23 cellular contexts compared by ENCODE assay signal in the genomic region with DNA sequence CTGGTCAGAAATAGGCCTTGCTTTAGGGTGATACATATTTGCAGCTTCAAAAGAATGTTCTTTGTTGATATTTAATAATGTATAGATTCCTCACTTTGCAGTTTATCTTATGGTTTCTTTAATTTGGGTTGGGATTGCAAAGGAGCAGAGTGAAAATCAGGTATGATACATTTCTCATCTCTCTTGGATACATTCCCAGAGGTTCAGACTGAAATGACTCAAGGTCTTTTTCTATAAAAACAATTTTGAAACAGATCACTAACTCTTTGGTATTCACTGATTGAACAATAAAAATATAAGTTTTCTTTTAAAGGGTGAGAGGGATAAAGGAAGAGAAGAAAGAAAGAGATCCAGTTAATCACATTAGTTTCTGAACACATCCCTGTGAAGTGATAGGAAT.
"Had no signal": no experiment of that assay in that cellular context is flagged by ENCODE, and none has a peak within 500 bp of the region (broad histone marks: within the 10 kb centered on the region; RNA-seq: fewer than 3 reads in every experiment).

No MANE protein-coding gene starts in this region.

- H3K36me3 ChIP-seq: esophagus muscularis mucosa, gastrocnemius medialis, lower lobe of right lung, prostate gland, right atrium auricular region had no signal

- H3K4me3 ChIP-seq: esophagus muscularis mucosa, gastrocnemius medialis, lower lobe of right lung, prostate gland, right atrium auricular region, testis had no signal

- H3K27me3 ChIP-seq: esophagus muscularis mucosa, gastrocnemius medialis, right atrium auricular region, testis had no signal

- H3K36me3 Mint-ChIP-seq: activated naive CD4-positive, alpha-beta T cell treated with anti-CD3 and anti-CD28 coated beads, Interleukin-2, amount 50 U/mL, for 24 hours; brain; natural killer cell treated with Interleukin-12 subunit alpha and Interleukin-12 subunit beta and Interleukin-15 and Interleukin-18, amount 100 ng/mL, for 72 hours; type B pancreatic cell had no signal

- DNase-seq: activated CD4-positive, alpha-beta T cell treated with anti-CD3 and anti-CD28 coated beads for 1 hour; activated CD4-positive, alpha-beta T cell treated with anti-CD3 and anti-CD28 coated beads, Interleukin-2, amount 50 U/mL, for 1 hour; activated CD8-positive, alpha-beta T cell treated with anti-CD3 and anti-CD28 coated beads, Interleukin-2, amount 10 ng/mL, durations not matched to agents 7 days and 5 days; activated gamma-delta T cell; aorta; effector memory CD4-positive, alpha-beta T cell; gastrocnemius medialis; head of caudate nucleus; left colon; lower lobe of right lung; stimulated activated CD4-positive, alpha-beta T cell treated with anti-CD3 and anti-CD28 coated beads, Interleukin-12 subunit alpha, Interleukin-12 subunit beta, amount 100 ng/mL, for 4 hours; stimulated activated CD4-positive, alpha-beta T cell treated with anti-CD3 and anti-CD28 coated beads, Interleukin-1b, Interleukin-23, amount 100 ng/mL, for 48 hours; T-helper 1 cell; testis had no signal

- H3K27ac Mint-ChIP-seq: activated CD8-positive, alpha-beta T cell treated with anti-CD3 and anti-CD28 coated beads, Interleukin-2, amount 10 ng/mL, durations not matched to agents 7 days and 5 days; activated naive CD4-positive, alpha-beta T cell treated with anti-CD3 and anti-CD28 coated beads, Interleukin-2, amount 50 U/mL, for 24 hours; activated T-helper 1 cell treated with anti-CD3 and anti-CD28 coated beads, Interleukin-12 subunit alpha, Interleukin-12 subunit beta, Interleukin-2, Interleukin-4 antibody, amounts not matched to agents 30 ng/mL and 10 ng/mL and 1 ng/mL, durations not matched to agents 14 hours and 24 hours and 36 hours; natural killer cell treated with Interleukin-12 subunit alpha and Interleukin-12 subunit beta and Interleukin-15 and Interleukin-18, amount 100 ng/mL, for 72 hours; type B pancreatic cell had no signal

- H3K9me3 Mint-ChIP-seq: activated naive CD4-positive, alpha-beta T cell treated with anti-CD3 and anti-CD28 coated beads, Interleukin-2, amount 50 U/mL, for 24 hours; activated T-helper 1 cell treated with anti-CD3 and anti-CD28 coated beads, Interleukin-12 subunit alpha, Interleukin-12 subunit beta, Interleukin-2, Interleukin-4 antibody, amounts not matched to agents 30 ng/mL and 10 ng/mL and 1 ng/mL, durations not matched to agents 14 hours and 24 hours and 36 hours; central memory CD8-positive, alpha-beta T cell; natural killer cell treated with Interleukin-12 subunit alpha and Interleukin-12 subunit beta and Interleukin-15 and Interleukin-18, amount 100 ng/mL, for 72 hours; type B pancreatic cell had no signal

- ATAC-seq: activated CD8-positive, alpha-beta T cell treated with anti-CD3 and anti-CD28 coated beads, Interleukin-2, amount 10 ng/mL, durations not matched to agents 7 days and 5 days; gastrocnemius medialis; left colon; lower lobe of right lung; natural killer cell treated with Interleukin-12 subunit alpha and Interleukin-12 subunit beta and Interleukin-15 and Interleukin-18, amount 100 ng/mL, for 72 hours had no signal

- H3K27me3 Mint-ChIP-seq: brain; central memory CD8-positive, alpha-beta T cell had no signal

- H3K27ac ChIP-seq: esophagus muscularis mucosa, gastrocnemius medialis, lower lobe of right lung, prostate gland, right atrium auricular region, testis had no signal

- H3K4me1 Mint-ChIP-seq: activated naive CD4-positive, alpha-beta T cell treated with anti-CD3 and anti-CD28 coated beads, Interleukin-2, amount 50 U/mL, for 24 hours; brain; central memory CD8-positive, alpha-beta T cell had no signal

- H3K4me1 ChIP-seq: esophagus muscularis mucosa, gastrocnemius medialis, lower lobe of right lung, prostate gland, right atrium auricular region, testis had no signal

- H3K9me3 ChIP-seq: gastrocnemius medialis, lower lobe of right lung, prostate gland, testis had no signal

- H3K4me3 Mint-ChIP-seq: activated CD8-positive, alpha-beta T cell treated with anti-CD3 and anti-CD28 coated beads, Interleukin-2, amount 10 ng/mL, durations not matched to agents 7 days and 5 days; activated naive CD4-positive, alpha-beta T cell treated with anti-CD3 and anti-CD28 coated beads, Interleukin-2, amount 50 U/mL, for 24 hours; activated T-helper 1 cell treated with anti-CD3 and anti-CD28 coated beads, Interleukin-12 subunit alpha, Interleukin-12 subunit beta, Interleukin-2, Interleukin-4 antibody, amounts not matched to agents 30 ng/mL and 10 ng/mL and 1 ng/mL, durations not matched to agents 14 hours and 24 hours and 36 hours; brain; central memory CD8-positive, alpha-beta T cell; natural killer cell treated with Interleukin-12 subunit alpha and Interleukin-12 subunit beta and Interleukin-15 and Interleukin-18, amount 100 ng/mL, for 72 hours; type B pancreatic cell had no signal
